Comparison of ENCODE assay signal across 8 cellular contexts in the genomic region with DNA sequence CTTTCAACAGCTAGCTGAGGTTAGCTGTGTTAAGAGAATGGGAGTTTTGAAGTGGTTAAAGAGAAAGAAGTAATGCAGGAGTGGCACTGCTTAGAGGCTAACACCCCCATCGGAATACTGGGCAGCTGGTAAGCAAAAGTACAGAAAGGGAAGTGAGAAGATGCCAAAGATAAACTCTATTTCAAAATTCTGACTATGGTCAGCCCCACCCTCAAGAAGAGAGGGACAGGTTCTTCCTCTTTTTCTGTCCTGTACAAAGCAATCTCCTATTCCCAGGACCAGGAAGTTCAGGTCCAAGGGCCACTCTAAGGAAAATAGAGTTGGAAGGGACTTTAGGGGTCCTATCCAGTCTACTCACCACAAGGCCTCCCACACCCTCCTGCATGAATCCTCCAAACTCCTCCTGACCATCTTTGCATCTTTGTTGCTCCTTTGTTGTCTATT. TPM values are rescaled to one million over a fixed set of nuclear protein-coding genes. Genes with fewer than 3 reads are reported as not detected.
DNase-seq lines count a peak whose midpoint lies in the region; ATAC-seq and TF ChIP-seq lines count a peak whose summit lies in the region.

No MANE protein-coding gene starts in this region.

- H3K9me3 Mint-ChIP-seq in CD14-positive monocyte: no peaks in the 10 kb centered on the region
- no peaks in the 10 kb centered on the region for H3K9me3 Mint-ChIP-seq in activated naive CD8-positive, alpha-beta T cell (ENCODE audit: low read depth)

- peaks cover 0 to 3% (median 0%) of the 10 kb centered on the region in 3 donors for H3K27me3 Mint-ChIP-seq in CD14-positive monocyte (ENCODE audit: low read depth in 3 of 3)
- no peaks in the 10 kb centered on the region for H3K27me3 Mint-ChIP-seq in activated naive CD8-positive, alpha-beta T cell

- DNase-seq in CD14-positive monocyte (ENCODE audit: low spot score): no peak
- DNase-seq in NCI-H2171 (lab: John Stamatoyannopoulos, UW): no peak
- no peak for DNase-seq in GOT3 (lab: John Stamatoyannopoulos, UW)
- no peak for DNase-seq in RKO (ENCODE audit: low spot score)
- no peak for DNase-seq in middle frontal gyrus (ENCODE audit: extremely low spot score, low spot score)

- peaks cover 79% of the 10 kb centered on the region for H3K4me1 Mint-ChIP-seq in CD14-positive monocyte
- H3K4me1 Mint-ChIP-seq in activated naive CD8-positive, alpha-beta T cell (ENCODE audit: low read depth): peaks cover 75% of the 10 kb centered on the region

- intact Hi-C loops in CD14-positive monocyte (cut with micrococcal nuclease): loop anchor here (2.0 kb wide), 2 partner anchors 44 to 46 kb away; partner anchors contain the start of gene JAK2 (in 1 of the 2)

- ATAC-seq in GM19351 (IDR thresholded peaks at IDR 0.05; ENCODE audit: unreplicated experiment) (peak; percentile 76), HG03342 (IDR thresholded peaks at IDR 0.05; ENCODE audit: unreplicated experiment) (peak; percentile 80)

- no peaks in the 10 kb centered on the region for H3K36me3 Mint-ChIP-seq in CD14-positive monocyte
- H3K36me3 Mint-ChIP-seq in activated naive CD8-positive, alpha-beta T cell: peaks cover 3% of the 10 kb centered on the region

- peak overlapping the region; percentile 43 to 81 for H3K4me3 Mint-ChIP-seq in CD14-positive monocyte
- H3K4me3 Mint-ChIP-seq in activated naive CD8-positive, alpha-beta T cell: peak overlapping the region; percentile 9

- TF ChIP-seq CTCF in CD14-positive monocyte (IDR thresholded peaks at IDR 0.05): no peak

- H3K27ac Mint-ChIP-seq in CD14-positive monocyte: peak overlapping the region; percentile 91 to 96 (median 93)
- H3K27ac Mint-ChIP-seq in activated naive CD8-positive, alpha-beta T cell: peak overlapping the region; percentile 94

RNA-seq across cellular contexts. Expression of gene JAK2, which starts 45.9 kb away (rescaled TPM):
- 10 to 100 TPM; 23.5 to 34.7 TPM for polyA plus RNA-seq in CD14-positive monocyte
